In the genomic region with DNA sequence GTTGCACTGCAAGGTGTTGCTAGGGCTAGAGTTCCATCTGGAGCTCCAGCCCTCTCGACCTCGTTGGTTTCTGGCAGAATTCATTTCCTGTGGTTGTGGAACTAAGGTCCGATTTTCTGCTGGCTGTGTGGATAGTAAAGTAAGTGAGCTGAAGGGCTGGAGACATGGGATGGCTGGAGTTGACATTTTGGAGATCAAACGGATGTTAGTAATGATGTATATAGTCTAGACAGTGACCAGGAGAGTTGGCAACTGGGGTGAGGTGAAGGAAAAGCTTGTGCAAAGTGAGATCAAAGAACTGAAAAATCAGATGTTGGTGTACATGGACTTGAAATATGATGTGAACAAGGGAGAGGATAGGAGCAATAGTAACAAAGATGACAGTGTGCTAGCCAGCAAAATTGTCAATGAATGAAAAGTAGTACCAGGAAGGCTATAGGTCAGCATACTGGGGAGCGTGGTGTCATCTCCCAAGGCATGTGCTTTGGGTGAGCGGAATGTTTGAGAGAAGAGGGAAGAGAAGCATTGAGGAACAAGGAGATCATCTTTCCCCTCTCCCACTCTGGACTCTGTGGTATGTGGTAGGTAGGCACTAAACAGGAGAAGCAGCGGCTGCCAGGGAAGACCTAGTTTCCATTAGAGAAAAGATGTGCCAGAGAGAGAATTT, we compare ENCODE assay signal across 9 cellular contexts. TPM values are rescaled to one million over a fixed set of nuclear protein-coding genes. Genes with fewer than 3 reads are reported as not detected.
DNase-seq lines count a peak whose midpoint lies in the region; ATAC-seq and TF ChIP-seq lines count a peak whose summit lies in the region.
"Had no signal": no experiment of that assay in that cellular context is flagged by ENCODE, and none has a peak within 500 bp of the region (broad histone marks: within the 10 kb centered on the region; RNA-seq: fewer than 3 reads in every experiment).

No MANE protein-coding gene starts in this region.

- no peak overlapping the region for H3K14ac ChIP-seq in mesenchymal stem cell (ENCODE audit: low read length in 2 of 2)

- H3K4me3 ChIP-seq in mesenchymal stem cell (ENCODE audit: insufficient read depth in 1 of 2, low read depth in 1 of 2, low read length in 2 of 2) (no peak overlapping the region), sigmoid colon (no peak overlapping the region)
- H3K4me3 ChIP-seq: ovary had no signal

- H3K79me1 ChIP-seq in mesenchymal stem cell (replicated peaks; ENCODE audit: low read length, poor library complexity, severe bottlenecking): peaks cover 24% of the 10 kb centered on the region

- intact Hi-C loops in sigmoid colon (cut with DNase I): no loop called here

- WGBS in mesenchymal stem cell: 86% methylated on average over 6 of the region's 7 CpGs
- WGBS in sigmoid colon, 2 donors: 51 to 79% methylated on average over 7 of the region's 7 CpGs

- H2AK5ac ChIP-seq in mesenchymal stem cell (ENCODE audit: low read length, severe bottlenecking): peak overlapping the region; percentile 56

- no peak overlapping the region for H4K8ac ChIP-seq in mesenchymal stem cell (ENCODE audit: low read length)

- H3K9ac ChIP-seq in mesenchymal stem cell (ENCODE audit: low read length): no peak overlapping the region

- ATAC-seq in GM18861 (IDR thresholded peaks at IDR 0.05; ENCODE audit: unreplicated experiment) (peak; percentile 12), GM21529 (IDR thresholded peaks at IDR 0.05; ENCODE audit: unreplicated experiment) (peak; percentile 26), HG03354 (IDR thresholded peaks at IDR 0.05; ENCODE audit: poor library complexity, severe bottlenecking, unreplicated experiment) (peak; percentile 47)

- H4K91ac ChIP-seq in mesenchymal stem cell (ENCODE audit: low read length): no peak overlapping the region

- H3K9me3 ChIP-seq in mesenchymal stem cell (ENCODE audit: control insufficient read depth, low read length) (no peaks in the 10 kb centered on the region), sigmoid colon (no peaks in the 10 kb centered on the region)
- H3K9me3 ChIP-seq: ovary had no signal

- H3K4me1 ChIP-seq in mesenchymal stem cell (ENCODE audit: control insufficient read depth, insufficient read depth, low read depth, low read length): peaks cover 1% of the 10 kb centered on the region
- H3K4me1 ChIP-seq in sigmoid colon: no peaks in the 10 kb centered on the region

- TF ChIP-seq CTCF in sigmoid colon (IDR thresholded peaks at IDR 0.05): no peak

- no peak overlapping the region for H2BK12ac ChIP-seq in mesenchymal stem cell (ENCODE audit: low read length in 2 of 2)

- H2BK120ac ChIP-seq in mesenchymal stem cell (ENCODE audit: low read depth, low read length): no peak overlapping the region

- no peak overlapping the region for H2BK5ac ChIP-seq in mesenchymal stem cell (ENCODE audit: low read depth, low read length, poor library complexity, severe bottlenecking)

- no peak for TF ChIP-seq EP300 in sigmoid colon (IDR thresholded peaks at IDR 0.05)

- no peak overlapping the region for H2AFZ ChIP-seq in mesenchymal stem cell (ENCODE audit: low read depth, low read length)

- DNase-seq in mesenchymal stem cell (no peak), sigmoid colon (no peak), Kasumi-1 (lab: John Stamatoyannopoulos, UW) (no peak)
- DNase-seq in NK-92 treated with Interleukin-12 subunit alpha and Interleukin-12 subunit beta, amount 100 ng/mL, for 24 hours (lab: John Stamatoyannopoulos, UW): no peak
- DNase-seq in central memory CD4-positive, alpha-beta T cell: no peak
- DNase-seq: ovary had no signal

- H2BK15ac ChIP-seq in mesenchymal stem cell (ENCODE audit: low read depth, poor library complexity, severe bottlenecking): no peak overlapping the region

- H3K18ac ChIP-seq in mesenchymal stem cell (ENCODE audit: low read depth in 1 of 2, low read length in 2 of 2): no peak overlapping the region

- H3K36me3 ChIP-seq in mesenchymal stem cell (ENCODE audit: control insufficient read depth in 1 of 2, insufficient read depth in 2 of 2, low read depth in 1 of 2, low read length in 2 of 2) (no peaks in the 10 kb centered on the region), sigmoid colon (peaks cover 0 to 15% (median 0%) of the 10 kb centered on the region in 4 donors)
- H3K36me3 ChIP-seq: ovary had no signal

- peak overlapping the region; percentile 8 for H3K4me2 ChIP-seq in mesenchymal stem cell (ENCODE audit: low read length, poor library complexity, severe bottlenecking)

- H3K4ac ChIP-seq in mesenchymal stem cell (ENCODE audit: low read depth in 1 of 2, low read length in 2 of 2): no peak overlapping the region

- H3K27ac ChIP-seq in mesenchymal stem cell (ENCODE audit: low read length, poor library complexity, severe bottlenecking) (no peak overlapping the region), sigmoid colon (no peak overlapping the region)
- H3K27ac ChIP-seq: ovary had no signal

- H3K23ac ChIP-seq in mesenchymal stem cell (ENCODE audit: low read length in 2 of 2): peak overlapping the region in 1 of 2 experiments; percentile 83

- TF ChIP-seq POLR2A in sigmoid colon (IDR thresholded peaks at IDR 0.05): no peak

- H3K27me3 ChIP-seq in mesenchymal stem cell (ENCODE audit: control insufficient read depth in 1 of 2, insufficient read depth in 1 of 2, low read length in 2 of 2) (no peaks in the 10 kb centered on the region), sigmoid colon (no peaks in the 10 kb centered on the region)
- H3K27me3 ChIP-seq: ovary had no signal

RNA-seq across cellular contexts. Expression of gene QRSL1, which starts 7.8 kb away (rescaled TPM):
- polyA plus RNA-seq in mesenchymal stem cell (2013, experiment 1 of 2): 6.5 TPM
- 5.7 TPM for polyA plus RNA-seq in mesenchymal stem cell (2013, experiment 2 of 2)
- total RNA-seq in sigmoid colon: 10 to 100 TPM in 2 of 4 donors, 1 to 10 TPM in 2; 8.3 to 11.7 (median 9.9) TPM
- polyA plus RNA-seq in sigmoid colon: 10 to 100 TPM in 1 of 3 donors, 1 to 10 TPM in 2; 8.6 to 15.6 (median 9.0) TPM

RNA-seq across cellular contexts. Expression of gene RTN4IP1, which starts 7.9 kb away (rescaled TPM):
- 5.4 TPM for polyA plus RNA-seq in mesenchymal stem cell (2013, experiment 1 of 2)
- polyA plus RNA-seq in mesenchymal stem cell (2013, experiment 2 of 2): 5.9 TPM
- total RNA-seq in sigmoid colon: 1 to 10 TPM; 2.2 to 7.1 (median 3.9) TPM
- polyA plus RNA-seq in sigmoid colon: 10 to 100 TPM; 10.2 to 15.3 (median 11.8) TPM
